ENCODE assay signal across 9 cellular contexts in genomic region chr2:230472619-230473018, GRCh38. TPM values are rescaled to one million over a fixed set of nuclear protein-coding genes. Genes with fewer than 3 reads are reported as not detected.
DNase-seq lines count a peak whose midpoint lies in the region.
"Had no signal": no experiment of that assay in that cellular context is flagged by ENCODE, and none has a peak within 500 bp of the region (broad histone marks: within the 10 kb centered on the region; RNA-seq: fewer than 3 reads in every experiment).

No MANE protein-coding gene starts in this region.

- peaks cover 26% of the 10 kb centered on the region for H3K4me1 Mint-ChIP-seq in activated naive CD8-positive, alpha-beta T cell treated with anti-CD3 and anti-CD28 coated beads for 36 hours

- peaks cover 64% of the 10 kb centered on the region for H3K36me3 Mint-ChIP-seq in activated naive CD8-positive, alpha-beta T cell treated with anti-CD3 and anti-CD28 coated beads for 36 hours

- peaks cover 4% of the 10 kb centered on the region for H3K9me3 ChIP-seq in MG63

- H3K9me3 Mint-ChIP-seq in activated naive CD8-positive, alpha-beta T cell treated with anti-CD3 and anti-CD28 coated beads for 36 hours = peaks cover 19% of the 10 kb centered on the region

- peak overlapping the region; percentile 37 for H3K4me3 Mint-ChIP-seq in activated naive CD8-positive, alpha-beta T cell treated with anti-CD3 and anti-CD28 coated beads for 36 hours

- peak overlapping the region; percentile 83 for H3K27ac Mint-ChIP-seq in activated naive CD8-positive, alpha-beta T cell treated with anti-CD3 and anti-CD28 coated beads for 36 hours

- H3K4me3 ChIP-seq in MG63 (no peak overlapping the region), skeletal muscle cell (ENCODE audit: low read depth, low read length) (no peak overlapping the region)

- H3K27me3 Mint-ChIP-seq in activated naive CD8-positive, alpha-beta T cell treated with anti-CD3 and anti-CD28 coated beads for 36 hours = no peaks in the 10 kb centered on the region

- DNase-seq in EH (ENCODE audit: low read depth) = peak; percentile 31
- peak; percentile 7 for DNase-seq in MG63
- DNase-seq in activated naive CD8-positive, alpha-beta T cell treated with anti-CD3 and anti-CD28 coated beads for 36 hours = peak; percentile 45
- peak; percentile 67 for DNase-seq in skeletal muscle cell (ENCODE audit: low read depth)
- no peak for DNase-seq in OCI-M2 (lab: John Stamatoyannopoulos, UW; ENCODE audit: unreplicated experiment)
- no peak for DNase-seq in midbrain (lab: John Stamatoyannopoulos, UW)
- no peak for DNase-seq in DMS79 (lab: John Stamatoyannopoulos, UW)
- no peak for DNase-seq in NCI-H524 (lab: John Stamatoyannopoulos, UW)
- DNase-seq: foreskin melanocyte had no signal

- no peaks in the 10 kb centered on the region for H3K27me3 ChIP-seq in MG63

- H3K36me3 ChIP-seq in MG63 = peaks cover 62% of the 10 kb centered on the region

RNA-seq across cellular contexts. Expression of gene SP100, which starts 56.6 kb away (rescaled TPM):
- 63.5 and 69.0 TPM in 2 replicates for total RNA-seq in MG63 (2014; rRNA removed; shearing (Covaris generic); ENCODE audit: low replicate concordance)
- total RNA-seq in activated naive CD8-positive, alpha-beta T cell treated with anti-CD3 and anti-CD28 coated beads for 36 hours = 100 to 1,000 TPM; 108 to 112 TPM

Comparison
In these comparisons a context has a peak if more than half of its experiments do, and no peak if none do; other contexts are left out.
1. DNase-seq: peak in EH (single experiment), MG63 (single experiment), activated naive CD8-positive, alpha-beta T cell treated with anti-CD3 and anti-CD28 coated beads for 36 hours (single experiment) and skeletal muscle cell (single experiment); none in OCI-M2 (single experiment), midbrain (single experiment), DMS79 (single experiment) and NCI-H524 (0 of 2).